24 cellular contexts compared by ENCODE assay signal in the genomic region with DNA sequence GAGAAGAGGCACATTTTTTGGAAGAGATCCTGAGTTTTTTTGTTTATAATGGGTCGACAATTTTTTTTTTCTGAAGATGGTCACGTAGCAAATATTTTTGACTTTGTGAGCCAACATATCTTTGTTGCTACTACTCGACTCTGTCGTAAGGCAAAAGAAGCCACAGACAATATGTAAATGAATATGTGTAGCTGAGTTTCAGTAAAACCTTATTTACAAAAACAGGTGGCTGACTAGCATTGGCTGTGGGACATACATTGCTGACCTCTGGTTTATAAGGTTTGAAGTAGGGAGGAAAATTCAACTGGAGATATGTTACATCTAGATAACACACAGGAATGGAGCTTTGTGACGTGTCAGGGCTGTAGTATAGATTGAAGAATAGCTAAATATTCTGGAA. TPM values are rescaled to one million over a fixed set of nuclear protein-coding genes. Genes with fewer than 3 reads are reported as not detected.
"Had no signal": no experiment of that assay in that cellular context is flagged by ENCODE, and none has a peak within 500 bp of the region (broad histone marks: within the 10 kb centered on the region; RNA-seq: fewer than 3 reads in every experiment).

No MANE protein-coding gene starts in this region.

- H3K9me3 ChIP-seq: esophagus muscularis mucosa, gastroesophageal sphincter, heart left ventricle, left lung, lower lobe of right lung, mucosa of descending colon had no signal

- H2AFZ ChIP-seq: hepatocyte had no signal

- H3K79me2 ChIP-seq: hepatocyte had no signal

- H3K27me3 ChIP-seq: dorsolateral prefrontal cortex, esophagus muscularis mucosa, gastroesophageal sphincter, heart left ventricle, hepatocyte, left lung had no signal

- H3K4me3 ChIP-seq: coronary artery, dorsolateral prefrontal cortex, esophagus muscularis mucosa, gastroesophageal sphincter, heart left ventricle, hepatocyte, left lung, lower lobe of right lung, mucosa of descending colon had no signal

- H3K4me2 ChIP-seq: hepatocyte had no signal

- ATAC-seq: gastroesophageal sphincter; heart left ventricle; left cardiac atrium; left lung; left ventricle myocardium superior; lower lobe of right lung; mucosa of descending colon; naive thymus-derived CD8-positive, alpha-beta T cell had no signal

- H3K4me1 ChIP-seq: esophagus muscularis mucosa, gastroesophageal sphincter, heart left ventricle, left lung, lower lobe of right lung had no signal

- H3K27ac ChIP-seq: coronary artery, dorsolateral prefrontal cortex, esophagus muscularis mucosa, gastroesophageal sphincter, heart left ventricle, hepatocyte, left lung, lower lobe of right lung had no signal

- H3K36me3 ChIP-seq: esophagus muscularis mucosa, gastroesophageal sphincter, heart left ventricle, left lung, lower lobe of right lung had no signal

- DNase-seq: dermis blood vessel endothelial cell; dorsolateral prefrontal cortex; effector CD4-positive, alpha-beta T cell; effector memory CD4-positive, alpha-beta T cell; heart left ventricle; left cardiac atrium; left lung; left ventricle myocardium superior; lower lobe of right lung; mesenchymal stem cell; mucosa of descending colon; naive B cell; naive thymus-derived CD8-positive, alpha-beta T cell had no signal

RNA-seq across cellular contexts. Expression of a gene that starts 22.5 kb away (rescaled TPM):
- total RNA-seq: dermis blood vessel endothelial cell; endothelial cell of umbilical vein; epithelial cell of proximal tubule; frontal cortex; hepatocyte; kidney epithelial cell; left cardiac atrium; left ventricle myocardium superior; lung microvascular endothelial cell; mesenteric fat pad; naive thymus-derived CD8-positive, alpha-beta T cell had no signal
- polyA plus RNA-seq: endothelial cell of umbilical vein, keratinocyte had no signal
